In the genomic region with DNA sequence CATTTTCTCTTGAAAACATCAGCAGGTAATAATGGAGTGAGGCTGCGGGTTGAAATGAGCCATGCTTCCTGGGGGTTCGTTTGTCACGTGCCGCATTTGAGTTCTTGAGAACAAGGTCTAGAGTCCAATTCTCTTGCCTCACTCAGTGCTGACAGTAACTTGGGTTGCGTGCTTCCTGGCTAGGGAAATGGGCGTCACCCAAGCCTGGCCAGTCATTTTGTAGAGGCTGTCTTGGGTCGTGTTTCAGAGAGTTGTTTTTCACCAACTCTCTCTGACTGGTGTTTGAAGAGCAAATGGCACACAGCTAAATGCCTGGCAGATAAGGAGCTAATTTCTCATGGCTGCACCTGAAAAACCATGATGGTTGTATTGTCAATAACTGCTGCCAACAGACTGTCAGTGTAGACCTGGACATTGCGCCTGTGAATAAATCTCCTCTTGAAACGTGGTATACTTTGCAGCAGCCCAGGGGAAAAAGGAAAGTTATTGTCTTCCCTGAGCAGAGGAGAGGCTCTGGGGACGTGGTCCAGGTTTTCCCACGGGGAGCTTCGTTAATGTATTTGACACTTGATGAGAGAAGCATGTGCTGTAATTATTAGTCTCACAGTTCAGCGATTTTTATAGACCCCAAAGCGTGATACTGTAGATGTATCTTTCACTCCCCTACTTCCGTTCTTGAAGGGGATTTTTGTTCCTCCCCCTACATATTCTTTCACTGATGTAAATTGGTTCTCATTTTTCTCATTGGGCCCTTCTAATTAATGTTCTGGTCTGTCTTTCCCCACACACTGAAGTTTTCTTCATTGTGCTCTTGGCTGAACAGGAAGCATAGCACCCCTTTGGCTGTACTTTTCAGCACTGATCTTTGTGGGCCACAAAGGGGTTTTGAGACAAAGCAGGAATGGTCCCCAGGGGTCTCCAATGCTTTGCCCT, we compare ENCODE assay signal across 14 cellular contexts.
A peak's percentile ranks its signal among the peaks of the same experiment; 100 is the strongest.
DNase-seq lines count a peak whose midpoint lies in the region; ATAC-seq and TF ChIP-seq lines count a peak whose summit lies in the region.
"Had no signal": no experiment of that assay in that cellular context is flagged by ENCODE, and none has a peak within 500 bp of the region (broad histone marks: within the 10 kb centered on the region; RNA-seq: fewer than 3 reads in every experiment).

No MANE protein-coding gene starts in this region.

- TF ChIP-seq CTCF in breast epithelium (IDR thresholded peaks at IDR 0.05) = no peak

- H3K4me1 ChIP-seq in breast epithelium = no peaks in the 10 kb centered on the region
- H3K4me1 ChIP-seq: SJSA1 had no signal

- H3K27ac ChIP-seq in breast epithelium = no peak overlapping the region
- H3K27ac ChIP-seq: SJSA1 had no signal

- no peaks in the 10 kb centered on the region for H3K9me3 ChIP-seq in breast epithelium
- H3K9me3 ChIP-seq: SJSA1 had no signal

- no peaks in the 10 kb centered on the region for H3K27me3 ChIP-seq in breast epithelium
- H3K27me3 ChIP-seq: SJSA1 had no signal

- H3K36me3 ChIP-seq in breast epithelium = no peaks in the 10 kb centered on the region
- H3K36me3 ChIP-seq: SJSA1 had no signal

- intact Hi-C loops in left cardiac atrium (cut with DNase I) (no loop called here), breast epithelium (cut with DNase I; ENCODE audit: low total_unique reads) (no loop called here)

- peak; percentile 84 to 86 for ATAC-seq in left cardiac atrium
- ATAC-seq: effector memory CD8-positive, alpha-beta T cell had no signal

- TF ChIP-seq POLR2A in breast epithelium (IDR thresholded peaks at IDR 0.05) = no peak

- no peak overlapping the region for H3K4me3 ChIP-seq in breast epithelium
- H3K4me3 ChIP-seq: SJSA1 had no signal

- peak; percentile 35 for DNase-seq in HCEC 1CT
- DNase-seq in NCI-H510A (lab: John Stamatoyannopoulos, UW) = peak; percentile 86
- peak; percentile 52 for DNase-seq in left cardiac atrium
- DNase-seq in renal cortical epithelial cell (ENCODE audit: low read depth) = peak; percentile 91
- no peak for DNase-seq in activated effector memory CD4-positive, alpha-beta T cell treated with Interleukin-2 at 50 U/mL for 16 hours
- no peak for DNase-seq in breast epithelium (ENCODE audit: low spot score in 2 of 2)
- no peak for DNase-seq in AML-193 (lab: John Stamatoyannopoulos, UW)
- no peak for DNase-seq in KG1 (lab: John Stamatoyannopoulos, UW)
- DNase-seq: activated CD4-positive, alpha-beta T cell treated with anti-CD3 and anti-CD28 coated beads, Interleukin-2, amount 50 U/mL, for 4 hours; activated naive CD8-positive, alpha-beta T cell treated with anti-CD3 and anti-CD28 coated beads, Interleukin-2, amount 10 ng/mL, durations not matched to agents 7 days and 5 days; effector memory CD8-positive, alpha-beta T cell; immature natural killer cell; NCI-H2081 had no signal

Comparison
In these comparisons a context has a peak if more than half of its experiments do, and no peak if none do; other contexts are left out.
1. DNase-seq: peak in HCEC 1CT (single experiment), NCI-H510A (single experiment), left cardiac atrium (single experiment) and renal cortical epithelial cell (single experiment); none in activated effector memory CD4-positive, alpha-beta T cell treated with Interleukin-2 at 50 U/mL for 16 hours (single experiment), breast epithelium (0 of 2), AML-193 (0 of 2) and KG1 (single experiment).